Comparison of ENCODE assay signal across 14 cellular contexts in the genomic region with DNA sequence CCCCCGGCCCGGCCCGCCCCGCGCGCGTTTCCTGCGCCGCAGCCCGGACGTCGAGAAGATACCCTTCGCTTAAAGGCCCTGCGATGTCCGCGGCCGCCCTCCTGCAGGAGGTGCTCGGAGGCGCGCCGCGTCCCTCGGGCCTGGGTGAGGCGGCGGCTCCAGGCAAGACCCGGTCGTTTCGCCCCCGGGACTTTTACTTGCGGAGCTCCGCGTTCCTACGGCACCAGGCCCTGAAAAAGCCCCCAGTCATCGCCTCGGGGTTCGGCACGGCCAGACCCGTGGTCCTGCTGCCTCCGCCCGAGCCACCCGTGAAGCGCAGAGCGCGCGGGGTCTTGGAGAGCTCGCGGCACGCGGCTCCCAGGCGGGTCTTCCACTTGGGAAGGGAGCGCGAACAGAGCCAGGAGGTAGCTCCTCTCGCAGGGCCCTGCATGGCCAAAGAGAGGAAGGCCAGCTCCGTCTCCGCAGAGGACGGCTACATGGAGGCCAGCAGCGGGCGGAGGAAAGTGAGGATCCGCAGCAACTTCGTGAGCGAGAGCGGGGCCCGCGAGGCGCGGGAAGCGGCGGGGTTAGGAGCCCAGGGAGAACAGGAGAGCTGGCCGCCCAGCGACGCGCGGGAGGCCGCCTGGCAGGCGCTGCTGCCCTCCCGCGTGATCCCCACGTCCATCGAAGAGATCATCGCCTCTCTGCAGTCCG. TPM values are rescaled to one million over a fixed set of nuclear protein-coding genes. Genes with fewer than 3 reads are reported as not detected.
DNase-seq lines count a peak whose midpoint lies in the region; ATAC-seq, FAIRE-seq and TF ChIP-seq lines count a peak whose summit lies in the region.
"Had no signal": no experiment of that assay in that cellular context is flagged by ENCODE, and none has a peak within 500 bp of the region (broad histone marks: within the 10 kb centered on the region; RNA-seq: fewer than 3 reads in every experiment).

No MANE protein-coding gene starts in this region.

- H3K27me3 ChIP-seq in ectodermal cell (ENCODE audit: control insufficient read depth, insufficient read depth, low read length, poor library complexity, severe bottlenecking): peaks cover 46% of the 10 kb centered on the region
- peaks cover 42% of the 10 kb centered on the region for H3K27me3 ChIP-seq in smooth muscle cell (ENCODE audit: low read depth)
- peaks cover 52% of the 10 kb centered on the region for H3K27me3 ChIP-seq in gastroesophageal sphincter
- H3K27me3 ChIP-seq: thyroid gland had no signal

- H3K27ac ChIP-seq in ectodermal cell (ENCODE audit: insufficient read depth, low read depth, low read length, poor library complexity, severe bottlenecking) (no peak overlapping the region), smooth muscle cell (ENCODE audit: low read depth) (no peak overlapping the region), substantia nigra (ENCODE audit: low read depth, low read length, poor library complexity, severe bottlenecking) (no peak overlapping the region), gastroesophageal sphincter (no peak overlapping the region)
- H3K27ac ChIP-seq: thyroid gland had no signal

- H3K4me2 ChIP-seq in smooth muscle cell: peak overlapping the region; percentile 90

- FAIRE-seq in urothelium cell line (lab: Jason Lieb, UNC): no peak

- H3K4me3 ChIP-seq in ectodermal cell (ENCODE audit: insufficient read depth, low read depth, low read length) (peak overlapping the region; percentile 32), smooth muscle cell (peak overlapping the region; percentile 48), gastroesophageal sphincter (peak overlapping the region in 1 of 2 donors; percentile 25)
- H3K4me3 ChIP-seq: thyroid gland had no signal

- H3K4me1 ChIP-seq in ectodermal cell (ENCODE audit: control insufficient read depth, insufficient read depth, low read length): no peaks in the 10 kb centered on the region
- no peaks in the 10 kb centered on the region for H3K4me1 ChIP-seq in smooth muscle cell (ENCODE audit: low read depth)
- peaks cover 0 to 9% (median 6%) of the 10 kb centered on the region in 3 donors for H3K4me1 ChIP-seq in gastroesophageal sphincter

- TF ChIP-seq CTCF in smooth muscle cell (IDR thresholded peaks at IDR 0.05; ENCODE audit: borderline replicate concordance, insufficient read depth, poor library complexity, severe bottlenecking) (no peak), gastroesophageal sphincter (IDR thresholded peaks at IDR 0.05) (no peak)

- H2AFZ ChIP-seq in smooth muscle cell (ENCODE audit: low read depth): peak overlapping the region; percentile 68

- H3K9me3 ChIP-seq in ectodermal cell (ENCODE audit: control insufficient read depth, low read length) (no peaks in the 10 kb centered on the region), smooth muscle cell (replicated peaks; ENCODE audit: low read depth) (no peaks in the 10 kb centered on the region), gastroesophageal sphincter (no peaks in the 10 kb centered on the region)
- H3K9me3 ChIP-seq: Caco-2, thyroid gland had no signal

- no peaks in the 10 kb centered on the region for H3F3A ChIP-seq in smooth muscle cell (ENCODE audit: low read depth)

- ATAC-seq in HG02870 (IDR thresholded peaks at IDR 0.05; ENCODE audit: unreplicated experiment) (no peak), gastroesophageal sphincter (no peak)

- H4K20me1 ChIP-seq in smooth muscle cell (ENCODE audit: low read depth): no peaks in the 10 kb centered on the region

- TF ChIP-seq EP300 in gastroesophageal sphincter (IDR thresholded peaks at IDR 0.05): no peak

- H3K79me2 ChIP-seq in smooth muscle cell (ENCODE audit: low read depth): no peaks in the 10 kb centered on the region

- DNase-seq in HK-2 (ENCODE audit: unreplicated experiment) (peak; percentile 54), kidney tubule cell (ENCODE audit: low spot score) (peak; percentile 20), smooth muscle cell (lab: John Stamatoyannopoulos, UW; ENCODE audit: unreplicated experiment) (no peak), substantia nigra (lab: John Stamatoyannopoulos, UW) (no peak), urothelium cell line (ENCODE audit: low spot score) (no peak)
- DNase-seq: activated naive CD4-positive, alpha-beta T cell treated with anti-CD3 and anti-CD28 coated beads for 36 hours; Caco-2; effector memory CD4-positive, alpha-beta T cell; NCI-H774; thyroid gland had no signal

- 3 to 6% methylated on average over 81 of the region's 81 CpGs for WGBS in ectodermal cell, 2 experiments
- 6% methylated on average over 78 of the region's 81 CpGs for WGBS in smooth muscle cell (ENCODE audit: low lambda C conversion rate)
- 6% methylated on average over 8 of the region's 81 CpGs; no CpG with 5 or more reads in 1 of the 2 donors for WGBS in gastroesophageal sphincter (ENCODE audit: low coverage in 1 of 2), 2 donors

- H3K9ac ChIP-seq in smooth muscle cell (ENCODE audit: low read depth): no peak overlapping the region

- no peak for TF ChIP-seq POLR2A in gastroesophageal sphincter (IDR thresholded peaks at IDR 0.05)

- no peaks in the 10 kb centered on the region for H3K36me3 ChIP-seq in ectodermal cell (ENCODE audit: control insufficient read depth, insufficient read depth, low read length)
- no peaks in the 10 kb centered on the region for H3K36me3 ChIP-seq in smooth muscle cell (ENCODE audit: low read depth)
- H3K36me3 ChIP-seq in gastroesophageal sphincter: no peaks in the 10 kb centered on the region
- H3K36me3 ChIP-seq: thyroid gland had no signal

RNA-seq across cellular contexts. Expression of a gene that starts 26.9 kb away (rescaled TPM):
- polyA plus RNA-seq in ectodermal cell (2013, experiment 1 of 4): not detected
- polyA plus RNA-seq in ectodermal cell (2013, experiment 2 of 4): 0.34 TPM
- polyA plus RNA-seq in ectodermal cell (2013, experiment 3 of 4): 0.43 TPM
- polyA plus RNA-seq in ectodermal cell (2013, experiment 4 of 4): 0.08 TPM
- total RNA-seq in smooth muscle cell: not detected in 2 replicates
- not detected in 2 replicates for polyA plus RNA-seq in smooth muscle cell
- total RNA-seq in gastroesophageal sphincter: 1 to 10 TPM in 1 of 4 donors, under 1 TPM in 1, not detected in 2; 0.31 to 1.1 TPM
- total RNA-seq: activated naive CD4-positive, alpha-beta T cell treated with anti-CD3 and anti-CD28 coated beads for 36 hours; posterior vena cava had no signal

RNA-seq across cellular contexts. Expression of a gene that starts 27.3 kb away (rescaled TPM):
- 0.76 TPM for polyA plus RNA-seq in ectodermal cell (2013, experiment 1 of 4)
- polyA plus RNA-seq in ectodermal cell (2013, experiment 2 of 4): 1.1 TPM
- 1.2 TPM for polyA plus RNA-seq in ectodermal cell (2013, experiment 3 of 4)
- 1.4 TPM for polyA plus RNA-seq in ectodermal cell (2013, experiment 4 of 4)
- 0.18 and 0.99 TPM in 2 replicates for total RNA-seq in smooth muscle cell
- polyA plus RNA-seq in smooth muscle cell: 0.74 TPM in 1 of 2 replicates, not detected in the other
- total RNA-seq in gastroesophageal sphincter: 1 to 10 TPM in 1 of 4 donors, not detected in 3; 5.1 TPM
- total RNA-seq: activated naive CD4-positive, alpha-beta T cell treated with anti-CD3 and anti-CD28 coated beads for 36 hours had no signal

Comparison
In these comparisons a context has a peak if more than half of its experiments do, and no peak if none do; other contexts are left out.
1. DNase-seq: peak in HK-2 (single experiment) and kidney tubule cell (single experiment); none in smooth muscle cell (single experiment), substantia nigra (0 of 49) and urothelium cell line (single experiment).